Comparison of ENCODE assay signal across 3 cellular contexts in genomic region chr7:127792528-127793342, GRCh38.
TF ChIP-seq lines count a peak whose summit lies in the region.

No MANE protein-coding gene starts in this region.

TF ChIP-seq in HCT116, 20 proteins besides CTCF, POLR2A, EP300 and RAD21:
- no peak for TF ChIP-seq YY1 (IDR thresholded peaks at IDR 0.05; ENCODE audit: extremely low read depth, insufficient replicate concordance, low read depth, low read length)

TF ChIP-seq in SK-N-SH, 30 proteins besides CTCF, POLR2A, EP300 and RAD21:
- no peak for TF ChIP-seq JUND (IDR thresholded peaks at IDR 0.05)

TF ChIP-seq in H1, 55 proteins besides CTCF, POLR2A, EP300 and RAD21:
- no peak for TF ChIP-seq CBX8 (IDR thresholded peaks at IDR 0.05; ENCODE audit: borderline replicate concordance, low read depth, low read length)
- no peak for TF ChIP-seq HDAC2 (IDR thresholded peaks at IDR 0.05; ENCODE audit: borderline replicate concordance in 1 of 2, low read depth in 2 of 2, low read length in 2 of 2)
- TF ChIP-seq RFX5 (IDR thresholded peaks at IDR 0.05; ENCODE audit: borderline replicate concordance, low read depth, low read length) = peak; percentile 56; the same call in 1 of the 2 replicates
- TF ChIP-seq E2F6 (IDR thresholded peaks at IDR 0.05) = no peak
- TF ChIP-seq EZH2 (IDR thresholded peaks at IDR 0.05; ENCODE audit: low read depth, low read length, severe bottlenecking) = no peak
- TF ChIP-seq YY1 (IDR thresholded peaks at IDR 0.05; ENCODE audit: low read depth, low read length) = peak; percentile 70
- no peak for TF ChIP-seq BCL11A (IDR thresholded peaks at IDR 0.05; ENCODE audit: low read depth in 2 of 2, low read length in 2 of 2)
- no peak for TF ChIP-seq JUN (IDR thresholded peaks at IDR 0.05; ENCODE audit: low read depth, low read length)
- TF ChIP-seq CHD2 (IDR thresholded peaks at IDR 0.05; ENCODE audit: low read length) = no peak
- peak; percentile 62; the same call in 1 of the 2 replicates for TF ChIP-seq TBP (IDR thresholded peaks at IDR 0.05; ENCODE audit: low read depth, low read length)
- 0 out of 2 replicates have a peak, but pooled peaks have one; percentile 40 for TF ChIP-seq SP4 (IDR thresholded peaks at IDR 0.05; ENCODE audit: low read length)
- TF ChIP-seq SAP30 (IDR thresholded peaks at IDR 0.05; ENCODE audit: insufficient read depth, insufficient replicate concordance, low read length) = no peak
- TF ChIP-seq MAX (IDR thresholded peaks at IDR 0.05) = peak; percentile 47; the same call in 1 of the 2 replicates
